In the genomic region with DNA sequence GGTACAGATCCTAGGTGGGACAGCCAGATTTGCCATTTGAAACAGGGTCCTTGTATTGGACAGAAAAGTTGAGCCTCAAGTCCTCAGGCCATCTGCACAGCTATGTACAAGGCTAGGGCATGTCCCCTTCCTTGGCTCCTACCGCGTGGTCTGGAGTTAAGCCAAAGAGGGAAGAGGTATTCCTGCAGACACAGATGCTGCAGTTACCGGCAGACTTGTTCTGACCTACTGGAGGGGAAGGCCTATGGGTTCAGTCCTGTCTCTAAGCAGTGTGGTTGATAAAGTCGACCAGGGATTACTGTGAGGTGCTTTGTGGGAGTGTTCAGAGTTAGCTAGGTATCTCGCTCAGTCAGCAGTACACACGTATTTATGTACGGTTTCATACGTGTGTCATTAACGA, we compare ENCODE assay signal across 19 cellular contexts.
A peak's percentile ranks its signal among the peaks of the same experiment; 100 is the strongest.
DNase-seq lines count a peak whose midpoint lies in the region; ATAC-seq, FAIRE-seq and TF ChIP-seq lines count a peak whose summit lies in the region.
"Had no signal": no experiment of that assay in that cellular context is flagged by ENCODE, and none has a peak within 500 bp of the region (broad histone marks: within the 10 kb centered on the region; RNA-seq: fewer than 3 reads in every experiment).

No MANE protein-coding gene starts in this region.

- no peaks in the 10 kb centered on the region for H3K9me3 Mint-ChIP-seq in MCF 10A (ENCODE audit: unreplicated experiment)
- H3K9me3 Mint-ChIP-seq: activated CD4-positive, alpha-beta memory T cell treated with anti-CD3 and anti-CD28 coated beads for 36 hours; activated naive CD4-positive, alpha-beta T cell treated with anti-CD3 and anti-CD28 coated beads, Interleukin-2, amount 10 ng/mL, durations not matched to agents 7 days and 5 days; activated T-cell treated with anti-CD3 and anti-CD28 coated beads, Interleukin-2, amount 50 U/mL, for 4 hours; memory B cell; stimulated activated naive B cell treated with anti-CD40 and anti-IgM and Interleukin-4, amounts not matched to agents 10 μg/mL and 1 μg/mL and 100 μg/mL, for 72 hours; T-helper 1 cell treated with Interleukin-12 subunit alpha and Interleukin-12 subunit beta and Interleukin-4 antibody, amounts not matched to agents 30 μg/mL and 1 μg/mL, for 36 hours had no signal

- no TSS peak for BruUV-seq in MCF 10A (replicated peaks; lab: Mats Ljungman, UMichigan)

- H3K4me3 Mint-ChIP-seq in MCF 10A (ENCODE audit: unreplicated experiment) = no peak overlapping the region
- H3K4me3 Mint-ChIP-seq: activated CD4-positive, alpha-beta memory T cell treated with anti-CD3 and anti-CD28 coated beads for 36 hours; activated naive CD4-positive, alpha-beta T cell treated with anti-CD3 and anti-CD28 coated beads, Interleukin-2, amount 10 ng/mL, durations not matched to agents 7 days and 5 days; activated T-cell treated with anti-CD3 and anti-CD28 coated beads, Interleukin-2, amount 50 U/mL, for 4 hours; memory B cell; naive thymus-derived CD4-positive, alpha-beta T cell; stimulated activated naive B cell treated with anti-CD40 and anti-IgM and Interleukin-4, amounts not matched to agents 10 μg/mL and 1 μg/mL and 100 μg/mL, for 72 hours; T-helper 1 cell treated with Interleukin-12 subunit alpha and Interleukin-12 subunit beta and Interleukin-4 antibody, amounts not matched to agents 30 μg/mL and 1 μg/mL, for 36 hours had no signal

- TF ChIP-seq CTCF in MCF 10A (IDR thresholded peaks at IDR 0.05; ENCODE audit: unreplicated experiment) = no peak

- H3K27me3 Mint-ChIP-seq in MCF 10A (ENCODE audit: insufficient read depth, unreplicated experiment) = no peaks in the 10 kb centered on the region
- H3K27me3 Mint-ChIP-seq: memory B cell had no signal

- FAIRE-seq in GM12892 (lab: Jason Lieb, UNC) = peak; percentile 84
- FAIRE-seq: colon, pancreas had no signal

- ATAC-seq in HG03159 (IDR thresholded peaks at IDR 0.05; ENCODE audit: unreplicated experiment) (no peak), GM21825 (IDR thresholded peaks at IDR 0.05; ENCODE audit: unreplicated experiment) (no peak)
- ATAC-seq: activated T-cell treated with anti-CD3 and anti-CD28 coated beads, Interleukin-2, amount 50 U/mL, for 4 hours; naive thymus-derived CD4-positive, alpha-beta T cell; pancreas; stimulated activated naive B cell treated with anti-CD40 and anti-IgM and Interleukin-4, amounts not matched to agents 10 μg/mL and 1 μg/mL and 100 μg/mL, for 72 hours had no signal

- intact Hi-C loops in MCF 10A (cut with micrococcal nuclease) = no loop called here

- peaks cover 22% of the 10 kb centered on the region for H3K4me1 Mint-ChIP-seq in MCF 10A (ENCODE audit: insufficient read depth, unreplicated experiment)
- H3K4me1 Mint-ChIP-seq: stimulated activated naive B cell treated with anti-CD40 and anti-IgM and Interleukin-4, amounts not matched to agents 10 μg/mL and 1 μg/mL and 100 μg/mL, for 72 hours had no signal

- TF ChIP-seq POLR2A in GM12892 (IDR thresholded peaks at IDR 0.05; ENCODE audit: low read depth, low read length) = no peak

- no peaks in the 10 kb centered on the region for H3K36me3 Mint-ChIP-seq in MCF 10A (ENCODE audit: insufficient read depth, unreplicated experiment)
- H3K36me3 Mint-ChIP-seq: activated CD4-positive, alpha-beta memory T cell treated with anti-CD3 and anti-CD28 coated beads for 36 hours; activated naive CD4-positive, alpha-beta T cell treated with anti-CD3 and anti-CD28 coated beads, Interleukin-2, amount 10 ng/mL, durations not matched to agents 7 days and 5 days; memory B cell; naive thymus-derived CD4-positive, alpha-beta T cell; stimulated activated naive B cell treated with anti-CD40 and anti-IgM and Interleukin-4, amounts not matched to agents 10 μg/mL and 1 μg/mL and 100 μg/mL, for 72 hours had no signal

- POLR2A ChIA-PET in MCF 10A (lab: Yijun Ruan, JAX) = no interaction called here

- DNase-seq in GM12892 (ENCODE audit: insufficient read length) (no peak), NCI-H2171 treated with DMSO at 0.1 percent for 48 hours (lab: John Stamatoyannopoulos, UW) (peak; percentile 69), MCF 10A (ENCODE audit: unreplicated experiment) (peak; percentile 60), myocyte (ENCODE audit: low read depth) (peak; percentile 66), anterior cingulate cortex (lab: John Stamatoyannopoulos, UW) (no peak)
- DNase-seq: activated CD4-positive, alpha-beta memory T cell treated with anti-CD3 and anti-CD28 coated beads for 36 hours; activated naive CD4-positive, alpha-beta T cell treated with anti-CD3 and anti-CD28 coated beads, Interleukin-2, amount 10 ng/mL, durations not matched to agents 7 days and 5 days; activated T-cell treated with anti-CD3 and anti-CD28 coated beads, Interleukin-2, amount 50 U/mL, for 4 hours; GM23248; naive thymus-derived CD4-positive, alpha-beta T cell; NCI-H1105 treated with DMSO at 0.1 percent for 48 hours; pancreas; sigmoid colon; stimulated activated naive B cell treated with anti-CD40 and anti-IgM and Interleukin-4, amounts not matched to agents 10 μg/mL and 1 μg/mL and 100 μg/mL, for 72 hours had no signal

- CTCF ChIA-PET in MCF 10A (lab: Yijun Ruan, JAX) = interaction anchor here (0.5 kb wide), 1 partner anchor 168 kb away, joined by 3 read pairs; no protein-coding TSS in a partner anchor

- no peak overlapping the region for H3K27ac Mint-ChIP-seq in MCF 10A (ENCODE audit: low read depth, unreplicated experiment)
- H3K27ac Mint-ChIP-seq: activated CD4-positive, alpha-beta memory T cell treated with anti-CD3 and anti-CD28 coated beads for 36 hours; activated naive CD4-positive, alpha-beta T cell treated with anti-CD3 and anti-CD28 coated beads, Interleukin-2, amount 10 ng/mL, durations not matched to agents 7 days and 5 days; memory B cell; naive thymus-derived CD4-positive, alpha-beta T cell; stimulated activated naive B cell treated with anti-CD40 and anti-IgM and Interleukin-4, amounts not matched to agents 10 μg/mL and 1 μg/mL and 100 μg/mL, for 72 hours; T-helper 1 cell treated with Interleukin-12 subunit alpha and Interleukin-12 subunit beta and Interleukin-4 antibody, amounts not matched to agents 30 μg/mL and 1 μg/mL, for 36 hours had no signal

Comparison
In these comparisons a context has a peak if more than half of its experiments do, and no peak if none do; other contexts are left out.
1. DNase-seq: peak in NCI-H2171 treated with DMSO at 0.1 percent for 48 hours (single experiment), MCF 10A (single experiment) and myocyte (single experiment); none in GM12892 (single experiment) and anterior cingulate cortex (0 of 58).